Comparison of ENCODE assay signal across 8 cellular contexts in genomic region chr15:82680200-82681102, GRCh38.
DNase-seq lines count a peak whose midpoint lies in the region; ATAC-seq and TF ChIP-seq lines count a peak whose summit lies in the region.

No MANE protein-coding gene starts in this region.

- peak; percentile 42 for TF ChIP-seq CTCF in GM12864 (IDR thresholded peaks at IDR 0.05; ENCODE audit: low read depth, low read length, missing control alignments)

- peaks cover 8% of the 10 kb centered on the region for H3K27me3 Mint-ChIP-seq in activated T-cell treated with anti-CD3 and anti-CD28 coated beads, Interleukin-2, amount 50 U/mL, for 24 hours

- H3K27me3 ChIP-seq in HAP-1 (ENCODE audit: low read depth) (peaks cover 2% of the 10 kb centered on the region; the same call in 1 of the 2 replicates), iPS DF 6.9 (ENCODE audit: control insufficient read depth, insufficient read depth, low read length) (no peaks in the 10 kb centered on the region)

- no peaks in the 10 kb centered on the region for H3K36me3 ChIP-seq in HAP-1 (replicated peaks)
- H3K36me3 ChIP-seq in iPS DF 6.9 (ENCODE audit: control insufficient read depth, insufficient read depth, low read length): no peaks in the 10 kb centered on the region

- H3K4me3 ChIP-seq in GM12864 (ENCODE audit: low read depth, low read length) (peak overlapping the region; percentile 62), HAP-1 (peak overlapping the region; percentile 56), iPS DF 6.9 (ENCODE audit: low read length) (peak overlapping the region; percentile 61)

- H3K27ac Mint-ChIP-seq in activated T-cell treated with anti-CD3 and anti-CD28 coated beads, Interleukin-2, amount 50 U/mL, for 24 hours: peak overlapping the region; percentile 79

- no peaks in the 10 kb centered on the region for H3K36me3 Mint-ChIP-seq in activated T-cell treated with anti-CD3 and anti-CD28 coated beads, Interleukin-2, amount 50 U/mL, for 24 hours (ENCODE audit: low read depth)

- H3K9me3 ChIP-seq in HAP-1 (no peaks in the 10 kb centered on the region), iPS DF 6.9 (ENCODE audit: control insufficient read depth, insufficient read depth, low read length) (no peaks in the 10 kb centered on the region)

- peak overlapping the region; percentile 83 for H3K4me3 Mint-ChIP-seq in activated T-cell treated with anti-CD3 and anti-CD28 coated beads, Interleukin-2, amount 50 U/mL, for 24 hours

- H3K9me3 Mint-ChIP-seq in activated T-cell treated with anti-CD3 and anti-CD28 coated beads, Interleukin-2, amount 50 U/mL, for 24 hours: no peaks in the 10 kb centered on the region

- H3K4me1 ChIP-seq in HAP-1 (peaks cover 3% of the 10 kb centered on the region; the same call in 1 of the 2 replicates), iPS DF 6.9 (ENCODE audit: control insufficient read depth, insufficient read depth, low read length) (0 out of 2 replicates have a peak, but pooled peaks cover 4% of the 10 kb centered on the region)

- no peak for ATAC-seq in HG03378 (IDR thresholded peaks at IDR 0.05; ENCODE audit: unreplicated experiment)

- H3K4me1 Mint-ChIP-seq in activated T-cell treated with anti-CD3 and anti-CD28 coated beads, Interleukin-2, amount 50 U/mL, for 24 hours (ENCODE audit: low read depth): peaks cover 15% of the 10 kb centered on the region

- no peak overlapping the region for H3K27ac ChIP-seq in iPS DF 6.9 (ENCODE audit: low read length)

- DNase-seq in GM12864 (ENCODE audit: low read depth) (peak; percentile 50), HAP-1 (ENCODE audit: low spot score in 2 of 2) (peak; percentile 85 to 92), NCI-H2196 treated with DMSO at 0.1 percent for 48 hours (lab: John Stamatoyannopoulos, UW; ENCODE audit: unreplicated experiment) (peak; percentile 64), iPS DF 6.9 (ENCODE audit: low read depth, low spot score) (peak; percentile 80), SKM-1 (lab: John Stamatoyannopoulos, UW; ENCODE audit: unreplicated experiment) (no peak)
- peak; percentile 84 for DNase-seq in activated T-cell treated with anti-CD3 and anti-CD28 coated beads, Interleukin-2, amount 50 U/mL, for 24 hours
- peak; percentile 52 to 68 for DNase-seq in stimulated activated CD4-positive, alpha-beta T cell treated with anti-CD3 and anti-CD28 coated beads, Interleukin-1b, Interleukin-23, amount 100 ng/mL, for 1 hour (ENCODE audit: low read depth in 2 of 2)

- no CpG with 5 or more reads among the region's 76 CpGs for WGBS in iPS DF 6.9 (ENCODE audit: insufficient coverage, insufficient read length)

- in situ Hi-C loops in HAP-1 (cut with MboI; ENCODE audit: low sequenced_read_pairs): no loop called here
